In the genomic region with DNA sequence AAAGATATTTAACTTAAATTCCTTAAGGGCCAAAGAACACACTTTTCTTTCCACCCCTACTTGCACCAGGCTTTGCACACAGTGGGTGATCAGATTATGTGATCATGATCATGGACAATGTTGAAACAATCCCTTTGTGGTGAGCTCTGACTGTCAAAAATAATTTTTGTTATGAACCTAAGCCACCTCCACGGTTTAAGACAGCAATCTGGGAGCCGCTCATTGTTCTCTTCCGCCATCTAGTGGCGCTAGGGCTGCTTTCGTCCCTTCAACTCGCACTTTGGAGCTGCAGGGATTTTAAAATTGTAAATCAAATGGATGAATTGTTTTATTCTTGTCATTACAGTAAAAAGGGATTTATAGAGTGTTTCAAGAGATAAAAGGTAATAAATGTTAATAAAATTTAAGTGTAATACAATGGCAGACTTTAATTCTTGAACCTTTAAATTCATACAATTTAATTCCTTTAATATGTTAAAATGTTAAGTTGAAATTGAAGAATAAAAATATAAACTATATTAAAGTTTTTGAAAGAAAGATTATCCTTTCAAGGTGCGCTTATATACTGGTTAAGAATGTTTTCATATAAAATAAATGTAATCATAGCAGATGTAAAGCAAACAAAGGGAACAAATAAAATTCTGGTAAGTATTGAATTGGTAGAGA, we compare ENCODE assay signal across 8 cellular contexts. TPM values are rescaled to one million over a fixed set of nuclear protein-coding genes. Genes with fewer than 3 reads are reported as not detected.
DNase-seq lines count a peak whose midpoint lies in the region; ATAC-seq, FAIRE-seq and TF ChIP-seq lines count a peak whose summit lies in the region.

No MANE protein-coding gene starts in this region.

- no peak overlapping the region for H2AFZ ChIP-seq in HepG2 (ENCODE audit: low read length)

- TF ChIP-seq EP300 in HepG2 (IDR thresholded peaks at IDR 0.05; ENCODE audit: low read depth in 2 of 2, low read length in 2 of 2) = no peak
- TF ChIP-seq EP300 in HepG2 (CRISPR knock-in tag; IDR thresholded peaks at IDR 0.05; ENCODE audit: borderline replicate concordance) = no peak

- POLR2A ChIA-PET in HepG2 (lab: Yijun Ruan, JAX) = no interaction called here

- in situ Hi-C loops in HepG2 (cut with HindIII; ENCODE audit: extremely low pct_ligation_motif_present, low pct_unique_long_range_greater_than_20kb) = no loop called here

- DNase-seq in C1 segment of cervical spinal cord (lab: John Stamatoyannopoulos, UW) (peak in 10 of 14 donors; percentile 2 to 43 (median 12)), GM19239 (ENCODE audit: insufficient read length, low spot score) (peak; percentile 31), NCI-H345 treated with DMSO at 0.1 percent for 48 hours (lab: John Stamatoyannopoulos, UW; ENCODE audit: unreplicated experiment) (peak; percentile 16), cerebellum (ENCODE audit: low spot score) (peak; percentile 63), HepG2 (ENCODE audit: low spot score) (peak; percentile 50)
- peak; percentile 30 for DNase-seq in activated CD4-positive, alpha-beta T cell treated with anti-CD3 and anti-CD28 coated beads for 1 hour
- DNase-seq in stimulated activated CD4-positive, alpha-beta T cell treated with anti-CD3 and anti-CD28 coated beads, TNF-alpha, amount 100 ng/mL, for 24 hours (ENCODE audit: low read depth in 3 of 3) = peak; percentile 20 to 51 (median 31)

- H4K20me1 ChIP-seq in HepG2 (ENCODE audit: insufficient read depth, low read length) = no peaks in the 10 kb centered on the region

- no peak for TF ChIP-seq RAD21 in HepG2 (CRISPR knock-in tag; IDR thresholded peaks at IDR 0.05)

- no peaks in the 10 kb centered on the region for H3K79me2 ChIP-seq in HepG2 (ENCODE audit: insufficient read depth, low read length)

- TF ChIP-seq POLR2A in HepG2 (IDR thresholded peaks at IDR 0.05; ENCODE audit: insufficient read depth in 1 of 2, low read depth in 2 of 2, low read length in 2 of 2) = no peak

- no peak overlapping the region for H3K9ac ChIP-seq in HepG2 (ENCODE audit: insufficient read depth, low read depth, low read length)

- H3K36me3 ChIP-seq in HepG2 (replicated peaks in 1 of 2; ENCODE audit: control insufficient read depth in 1 of 2, insufficient read depth in 2 of 2, low read length in 2 of 2) = no peaks in the 10 kb centered on the region

- CTCF ChIA-PET in HepG2 (lab: Yijun Ruan, JAX; ENCODE audit: low intra/inter-chr PET ratio, low total read pairs) = interaction anchor here (1.3 kb wide), 1 partner anchor 856 kb away, joined by 5 read pairs; no protein-coding TSS in a partner anchor

- peak; percentile 79 for TF ChIP-seq CTCF in HepG2 (CRISPR knock-in tag; IDR thresholded peaks at IDR 0.05)

- H3K9me3 ChIP-seq in HepG2 (ENCODE audit: low read length) = no peaks in the 10 kb centered on the region

- intact Hi-C loops in HepG2 (cut with micrococcal nuclease; ENCODE audit: unreplicated experiment) = loop anchor here (1.0 kb wide), 1 partner anchor 856 kb away; no protein-coding TSS in a partner anchor

- H3K27me3 ChIP-seq in HepG2 (ENCODE audit: control insufficient read depth in 1 of 2, insufficient read depth in 2 of 2, low read length in 2 of 2) = no peaks in the 10 kb centered on the region

- peak; percentile 95 for ATAC-seq in HG03342 (IDR thresholded peaks at IDR 0.05; ENCODE audit: unreplicated experiment)
- peak; percentile 89 for ATAC-seq in HepG2

- no TSS peak for BruUV-seq in HepG2 (replicated peaks; lab: Mats Ljungman, UMichigan)

- H3K4me2 ChIP-seq in HepG2 (ENCODE audit: low read depth, low read length) = no peak overlapping the region

- H3K27ac ChIP-seq in HepG2 (ENCODE audit: extremely low read length, insufficient read depth, low read length) = no peak overlapping the region

- under 1% methylated on average over 7 of the region's 7 CpGs for WGBS in HepG2 (ENCODE audit: low lambda C conversion rate)

- FAIRE-seq in GM19239 (lab: Jason Lieb, UNC) (peak; percentile 81), HepG2 (lab: Jason Lieb, UNC) (peak; percentile 80)

- H3K4me1 ChIP-seq in HepG2 (ENCODE audit: insufficient read depth, low read length) = peaks cover 9% of the 10 kb centered on the region; the same call in 1 of the 2 replicates

- H3K4me3 ChIP-seq in HepG2 (replicated peaks in 1 of 3; ENCODE audit: insufficient read depth in 1 of 3, low read depth in 2 of 3, low read length in 3 of 3) = no peak overlapping the region

TF ChIP-seq in HepG2, 621 proteins besides CTCF, POLR2A, EP300 and RAD21 (continues in another document):
- TF ChIP-seq, protein P1, sequence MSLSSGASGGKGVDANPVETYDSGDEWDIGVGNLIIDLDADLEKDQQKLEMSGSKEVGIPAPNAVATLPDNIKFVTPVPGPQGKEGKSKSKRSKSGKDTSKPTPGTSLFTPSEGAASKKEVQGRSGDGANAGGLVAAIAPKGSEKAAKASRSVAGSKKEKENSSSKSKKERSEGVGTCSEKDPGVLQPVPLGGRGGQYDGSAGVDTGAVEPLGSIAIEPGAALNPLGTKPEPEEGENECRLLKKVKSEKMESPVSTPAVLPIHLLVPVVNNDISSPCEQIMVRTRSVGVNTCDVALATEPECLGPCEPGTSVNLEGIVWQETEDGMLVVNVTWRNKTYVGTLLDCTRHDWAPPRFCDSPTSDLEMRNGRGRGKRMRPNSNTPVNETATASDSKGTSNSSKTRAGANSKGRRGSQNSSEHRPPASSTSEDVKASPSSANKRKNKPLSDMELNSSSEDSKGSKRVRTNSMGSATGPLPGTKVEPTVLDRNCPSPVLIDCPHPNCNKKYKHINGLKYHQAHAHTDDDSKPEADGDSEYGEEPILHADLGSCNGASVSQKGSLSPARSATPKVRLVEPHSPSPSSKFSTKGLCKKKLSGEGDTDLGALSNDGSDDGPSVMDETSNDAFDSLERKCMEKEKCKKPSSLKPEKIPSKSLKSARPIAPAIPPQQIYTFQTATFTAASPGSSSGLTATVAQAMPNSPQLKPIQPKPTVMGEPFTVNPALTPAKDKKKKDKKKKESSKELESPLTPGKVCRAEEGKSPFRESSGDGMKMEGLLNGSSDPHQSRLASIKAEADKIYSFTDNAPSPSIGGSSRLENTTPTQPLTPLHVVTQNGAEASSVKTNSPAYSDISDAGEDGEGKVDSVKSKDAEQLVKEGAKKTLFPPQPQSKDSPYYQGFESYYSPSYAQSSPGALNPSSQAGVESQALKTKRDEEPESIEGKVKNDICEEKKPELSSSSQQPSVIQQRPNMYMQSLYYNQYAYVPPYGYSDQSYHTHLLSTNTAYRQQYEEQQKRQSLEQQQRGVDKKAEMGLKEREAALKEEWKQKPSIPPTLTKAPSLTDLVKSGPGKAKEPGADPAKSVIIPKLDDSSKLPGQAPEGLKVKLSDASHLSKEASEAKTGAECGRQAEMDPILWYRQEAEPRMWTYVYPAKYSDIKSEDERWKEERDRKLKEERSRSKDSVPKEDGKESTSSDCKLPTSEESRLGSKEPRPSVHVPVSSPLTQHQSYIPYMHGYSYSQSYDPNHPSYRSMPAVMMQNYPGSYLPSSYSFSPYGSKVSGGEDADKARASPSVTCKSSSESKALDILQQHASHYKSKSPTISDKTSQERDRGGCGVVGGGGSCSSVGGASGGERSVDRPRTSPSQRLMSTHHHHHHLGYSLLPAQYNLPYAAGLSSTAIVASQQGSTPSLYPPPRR (CRISPR knock-in tag; IDR thresholded peaks at IDR 0.05; ENCODE audit: borderline replicate concordance) = no peak
- TF ChIP-seq, protein P2, sequence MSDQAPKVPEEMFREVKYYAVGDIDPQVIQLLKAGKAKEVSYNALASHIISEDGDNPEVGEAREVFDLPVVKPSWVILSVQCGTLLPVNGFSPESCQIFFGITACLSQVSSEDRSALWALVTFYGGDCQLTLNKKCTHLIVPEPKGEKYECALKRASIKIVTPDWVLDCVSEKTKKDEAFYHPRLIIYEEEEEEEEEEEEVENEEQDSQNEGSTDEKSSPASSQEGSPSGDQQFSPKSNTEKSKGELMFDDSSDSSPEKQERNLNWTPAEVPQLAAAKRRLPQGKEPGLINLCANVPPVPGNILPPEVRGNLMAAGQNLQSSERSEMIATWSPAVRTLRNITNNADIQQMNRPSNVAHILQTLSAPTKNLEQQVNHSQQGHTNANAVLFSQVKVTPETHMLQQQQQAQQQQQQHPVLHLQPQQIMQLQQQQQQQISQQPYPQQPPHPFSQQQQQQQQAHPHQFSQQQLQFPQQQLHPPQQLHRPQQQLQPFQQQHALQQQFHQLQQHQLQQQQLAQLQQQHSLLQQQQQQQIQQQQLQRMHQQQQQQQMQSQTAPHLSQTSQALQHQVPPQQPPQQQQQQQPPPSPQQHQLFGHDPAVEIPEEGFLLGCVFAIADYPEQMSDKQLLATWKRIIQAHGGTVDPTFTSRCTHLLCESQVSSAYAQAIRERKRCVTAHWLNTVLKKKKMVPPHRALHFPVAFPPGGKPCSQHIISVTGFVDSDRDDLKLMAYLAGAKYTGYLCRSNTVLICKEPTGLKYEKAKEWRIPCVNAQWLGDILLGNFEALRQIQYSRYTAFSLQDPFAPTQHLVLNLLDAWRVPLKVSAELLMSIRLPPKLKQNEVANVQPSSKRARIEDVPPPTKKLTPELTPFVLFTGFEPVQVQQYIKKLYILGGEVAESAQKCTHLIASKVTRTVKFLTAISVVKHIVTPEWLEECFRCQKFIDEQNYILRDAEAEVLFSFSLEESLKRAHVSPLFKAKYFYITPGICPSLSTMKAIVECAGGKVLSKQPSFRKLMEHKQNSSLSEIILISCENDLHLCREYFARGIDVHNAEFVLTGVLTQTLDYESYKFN (CRISPR knock-in tag; conservative IDR thresholded peaks at IDR 0.05) = no peak

RNA-seq across cellular contexts. Expression of a gene that starts 45.3 kb away (rescaled TPM):
- total RNA-seq in cerebellum = 25.1 TPM
- 3.7 and 6.2 TPM in 2 replicates for total RNA-seq in HepG2 (2016; rRNA removed; fragmentation: Illumina TruSeq; extraction: Trizol)
- 1.7 and 2.3 TPM in 2 replicates for total RNA-seq in HepG2 (2016; cell fraction: cytosol; rRNA removed; fragmentation: Illumina TruSeq; extraction: Trizol; ENCODE audit: low read depth)
- total RNA-seq in HepG2 (2016; cell fraction: insoluble cytoplasmic fraction; rRNA removed; fragmentation: Illumina TruSeq; extraction: Trizol) = 4.3 and 7.6 TPM in 2 replicates
- total RNA-seq in HepG2 (2016; cell fraction: membrane; rRNA removed; fragmentation: Illumina TruSeq; extraction: Trizol) = 2.4 and 3.1 TPM in 2 replicates
- total RNA-seq in HepG2 (2016; cell fraction: nucleus; rRNA removed; fragmentation: Illumina TruSeq; extraction: Trizol) = 2.7 and 4.6 TPM in 2 replicates
- polyA plus RNA-seq in HepG2 (2011; rRNA removed) = 0.98 and 1.3 TPM in 2 replicates
- polyA plus RNA-seq in HepG2 (2011; cell fraction: cytosol; rRNA removed) = 0.59 and 1.2 TPM in 2 replicates
- 0.76 and 1.00 TPM in 2 replicates for polyA plus RNA-seq in HepG2 (2011; cell fraction: nucleus; rRNA removed)
- polyA plus RNA-seq in HepG2 (2012) = 1.4 and 1.6 TPM in 2 replicates
- polyA plus RNA-seq in HepG2 (2016; cell fraction: cytosol; fragmentation: Illumina TruSeq; extraction: Trizol; ENCODE audit: low read depth) = 0.31 and 0.51 TPM in 2 replicates
- 3.7 and 5.0 TPM in 2 replicates for polyA plus RNA-seq in HepG2 (2016; cell fraction: insoluble cytoplasmic fraction; fragmentation: Illumina TruSeq; extraction: Trizol; ENCODE audit: low read depth)
- polyA plus RNA-seq in HepG2 (2016; cell fraction: membrane; fragmentation: Illumina TruSeq; extraction: Trizol; ENCODE audit: low read depth) = 0.91 and 1.0 TPM in 2 replicates
- polyA plus RNA-seq in HepG2 (2016; cell fraction: nucleus; fragmentation: Illumina TruSeq; extraction: Trizol; ENCODE audit: insufficient read depth, low read depth) = 2.6 and 4.9 TPM in 2 replicates
- polyA minus RNA-seq in HepG2 (2011; rRNA and poly(A)+ RNA removed; ENCODE audit: low replicate concordance) = 4.0 and 13.2 TPM in 2 replicates
- 1.1 and 1.8 TPM in 2 replicates for polyA minus RNA-seq in HepG2 (2011; cell fraction: cytosol; rRNA and poly(A)+ RNA removed)
- 6.3 and 8.0 TPM in 2 replicates for polyA minus RNA-seq in HepG2 (2011; cell fraction: nucleus; rRNA and poly(A)+ RNA removed)

Comparison
In these comparisons a context has a peak if more than half of its experiments do, and no peak if none do; other contexts are left out.
1. DNase-seq: peak in every context shown above with its lines; median percentile 63 in cerebellum; 50 in HepG2; 31 in GM19239; 31 in stimulated activated CD4-positive, alpha-beta T cell treated with anti-CD3 and anti-CD28 coated beads, TNF-alpha, amount 100 ng/mL, for 24 hours; 30 in activated CD4-positive, alpha-beta T cell treated with anti-CD3 and anti-CD28 coated beads for 1 hour; 16 in NCI-H345 treated with DMSO at 0.1 percent for 48 hours; 12 in C1 segment of cervical spinal cord.